Comparison of ENCODE assay signal across 1 cellular context in the genomic region with DNA sequence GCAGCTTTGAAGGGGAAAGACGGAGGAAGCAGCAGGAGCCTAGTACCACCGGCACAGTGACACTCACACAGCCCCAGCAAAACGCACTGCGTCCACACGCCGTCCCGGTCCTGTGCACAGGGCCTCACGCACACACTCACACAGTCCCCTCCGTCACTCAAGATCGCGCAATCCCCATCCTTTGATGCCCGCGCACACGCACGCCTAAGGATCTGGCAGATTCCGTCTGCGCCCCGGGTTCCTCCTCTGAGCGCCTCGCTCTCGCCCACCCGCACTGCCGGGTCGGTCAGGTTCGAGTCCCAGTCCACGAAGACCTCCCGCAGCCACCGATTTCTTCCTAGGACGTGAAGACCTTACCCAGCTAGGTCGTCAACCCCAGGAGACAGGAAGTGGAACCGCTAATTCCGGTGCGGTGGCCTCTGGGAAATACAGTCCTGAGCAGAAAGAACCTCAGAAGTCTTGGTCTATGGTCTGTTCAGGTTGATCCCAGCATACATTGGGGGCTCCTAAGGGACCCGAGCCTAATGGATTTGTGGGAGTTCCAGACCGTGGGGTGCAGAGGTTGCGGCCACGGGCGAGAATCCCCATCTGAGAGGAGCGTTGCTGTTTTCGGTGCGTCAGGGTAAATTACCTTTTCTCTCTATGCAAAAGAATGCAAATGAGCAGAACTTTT.
A peak's percentile ranks its signal among the peaks of the same experiment; 100 is the strongest.
TF ChIP-seq lines count a peak whose summit lies in the region.

A gene (minus strand): TSS at position 400 of the 673 bp plus-strand sequence. CDS start 5,899 bp downstream, outside the sequence.

TF ChIP-seq in K562, 482 proteins besides CTCF, POLR2A, EP300 and RAD21 (continued from another document and continues in another):
- TF ChIP-seq, protein P1, sequence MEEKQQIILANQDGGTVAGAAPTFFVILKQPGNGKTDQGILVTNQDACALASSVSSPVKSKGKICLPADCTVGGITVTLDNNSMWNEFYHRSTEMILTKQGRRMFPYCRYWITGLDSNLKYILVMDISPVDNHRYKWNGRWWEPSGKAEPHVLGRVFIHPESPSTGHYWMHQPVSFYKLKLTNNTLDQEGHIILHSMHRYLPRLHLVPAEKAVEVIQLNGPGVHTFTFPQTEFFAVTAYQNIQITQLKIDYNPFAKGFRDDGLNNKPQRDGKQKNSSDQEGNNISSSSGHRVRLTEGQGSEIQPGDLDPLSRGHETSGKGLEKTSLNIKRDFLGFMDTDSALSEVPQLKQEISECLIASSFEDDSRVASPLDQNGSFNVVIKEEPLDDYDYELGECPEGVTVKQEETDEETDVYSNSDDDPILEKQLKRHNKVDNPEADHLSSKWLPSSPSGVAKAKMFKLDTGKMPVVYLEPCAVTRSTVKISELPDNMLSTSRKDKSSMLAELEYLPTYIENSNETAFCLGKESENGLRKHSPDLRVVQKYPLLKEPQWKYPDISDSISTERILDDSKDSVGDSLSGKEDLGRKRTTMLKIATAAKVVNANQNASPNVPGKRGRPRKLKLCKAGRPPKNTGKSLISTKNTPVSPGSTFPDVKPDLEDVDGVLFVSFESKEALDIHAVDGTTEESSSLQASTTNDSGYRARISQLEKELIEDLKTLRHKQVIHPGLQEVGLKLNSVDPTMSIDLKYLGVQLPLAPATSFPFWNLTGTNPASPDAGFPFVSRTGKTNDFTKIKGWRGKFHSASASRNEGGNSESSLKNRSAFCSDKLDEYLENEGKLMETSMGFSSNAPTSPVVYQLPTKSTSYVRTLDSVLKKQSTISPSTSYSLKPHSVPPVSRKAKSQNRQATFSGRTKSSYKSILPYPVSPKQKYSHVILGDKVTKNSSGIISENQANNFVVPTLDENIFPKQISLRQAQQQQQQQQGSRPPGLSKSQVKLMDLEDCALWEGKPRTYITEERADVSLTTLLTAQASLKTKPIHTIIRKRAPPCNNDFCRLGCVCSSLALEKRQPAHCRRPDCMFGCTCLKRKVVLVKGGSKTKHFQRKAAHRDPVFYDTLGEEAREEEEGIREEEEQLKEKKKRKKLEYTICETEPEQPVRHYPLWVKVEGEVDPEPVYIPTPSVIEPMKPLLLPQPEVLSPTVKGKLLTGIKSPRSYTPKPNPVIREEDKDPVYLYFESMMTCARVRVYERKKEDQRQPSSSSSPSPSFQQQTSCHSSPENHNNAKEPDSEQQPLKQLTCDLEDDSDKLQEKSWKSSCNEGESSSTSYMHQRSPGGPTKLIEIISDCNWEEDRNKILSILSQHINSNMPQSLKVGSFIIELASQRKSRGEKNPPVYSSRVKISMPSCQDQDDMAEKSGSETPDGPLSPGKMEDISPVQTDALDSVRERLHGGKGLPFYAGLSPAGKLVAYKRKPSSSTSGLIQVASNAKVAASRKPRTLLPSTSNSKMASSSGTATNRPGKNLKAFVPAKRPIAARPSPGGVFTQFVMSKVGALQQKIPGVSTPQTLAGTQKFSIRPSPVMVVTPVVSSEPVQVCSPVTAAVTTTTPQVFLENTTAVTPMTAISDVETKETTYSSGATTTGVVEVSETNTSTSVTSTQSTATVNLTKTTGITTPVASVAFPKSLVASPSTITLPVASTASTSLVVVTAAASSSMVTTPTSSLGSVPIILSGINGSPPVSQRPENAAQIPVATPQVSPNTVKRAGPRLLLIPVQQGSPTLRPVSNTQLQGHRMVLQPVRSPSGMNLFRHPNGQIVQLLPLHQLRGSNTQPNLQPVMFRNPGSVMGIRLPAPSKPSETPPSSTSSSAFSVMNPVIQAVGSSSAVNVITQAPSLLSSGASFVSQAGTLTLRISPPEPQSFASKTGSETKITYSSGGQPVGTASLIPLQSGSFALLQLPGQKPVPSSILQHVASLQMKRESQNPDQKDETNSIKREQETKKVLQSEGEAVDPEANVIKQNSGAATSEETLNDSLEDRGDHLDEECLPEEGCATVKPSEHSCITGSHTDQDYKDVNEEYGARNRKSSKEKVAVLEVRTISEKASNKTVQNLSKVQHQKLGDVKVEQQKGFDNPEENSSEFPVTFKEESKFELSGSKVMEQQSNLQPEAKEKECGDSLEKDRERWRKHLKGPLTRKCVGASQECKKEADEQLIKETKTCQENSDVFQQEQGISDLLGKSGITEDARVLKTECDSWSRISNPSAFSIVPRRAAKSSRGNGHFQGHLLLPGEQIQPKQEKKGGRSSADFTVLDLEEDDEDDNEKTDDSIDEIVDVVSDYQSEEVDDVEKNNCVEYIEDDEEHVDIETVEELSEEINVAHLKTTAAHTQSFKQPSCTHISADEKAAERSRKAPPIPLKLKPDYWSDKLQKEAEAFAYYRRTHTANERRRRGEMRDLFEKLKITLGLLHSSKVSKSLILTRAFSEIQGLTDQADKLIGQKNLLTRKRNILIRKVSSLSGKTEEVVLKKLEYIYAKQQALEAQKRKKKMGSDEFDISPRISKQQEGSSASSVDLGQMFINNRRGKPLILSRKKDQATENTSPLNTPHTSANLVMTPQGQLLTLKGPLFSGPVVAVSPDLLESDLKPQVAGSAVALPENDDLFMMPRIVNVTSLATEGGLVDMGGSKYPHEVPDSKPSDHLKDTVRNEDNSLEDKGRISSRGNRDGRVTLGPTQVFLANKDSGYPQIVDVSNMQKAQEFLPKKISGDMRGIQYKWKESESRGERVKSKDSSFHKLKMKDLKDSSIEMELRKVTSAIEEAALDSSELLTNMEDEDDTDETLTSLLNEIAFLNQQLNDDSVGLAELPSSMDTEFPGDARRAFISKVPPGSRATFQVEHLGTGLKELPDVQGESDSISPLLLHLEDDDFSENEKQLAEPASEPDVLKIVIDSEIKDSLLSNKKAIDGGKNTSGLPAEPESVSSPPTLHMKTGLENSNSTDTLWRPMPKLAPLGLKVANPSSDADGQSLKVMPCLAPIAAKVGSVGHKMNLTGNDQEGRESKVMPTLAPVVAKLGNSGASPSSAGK (IDR thresholded peaks at IDR 0.05), result peak; percentile 92
- TF ChIP-seq, protein P2, sequence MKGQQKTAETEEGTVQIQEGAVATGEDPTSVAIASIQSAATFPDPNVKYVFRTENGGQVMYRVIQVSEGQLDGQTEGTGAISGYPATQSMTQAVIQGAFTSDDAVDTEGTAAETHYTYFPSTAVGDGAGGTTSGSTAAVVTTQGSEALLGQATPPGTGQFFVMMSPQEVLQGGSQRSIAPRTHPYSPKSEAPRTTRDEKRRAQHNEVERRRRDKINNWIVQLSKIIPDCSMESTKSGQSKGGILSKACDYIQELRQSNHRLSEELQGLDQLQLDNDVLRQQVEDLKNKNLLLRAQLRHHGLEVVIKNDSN (CRISPR knock-in tag; IDR thresholded peaks at IDR 0.05), result peak; percentile 11; the same call in 1 of the 2 replicates
- TF ChIP-seq, protein P3, sequence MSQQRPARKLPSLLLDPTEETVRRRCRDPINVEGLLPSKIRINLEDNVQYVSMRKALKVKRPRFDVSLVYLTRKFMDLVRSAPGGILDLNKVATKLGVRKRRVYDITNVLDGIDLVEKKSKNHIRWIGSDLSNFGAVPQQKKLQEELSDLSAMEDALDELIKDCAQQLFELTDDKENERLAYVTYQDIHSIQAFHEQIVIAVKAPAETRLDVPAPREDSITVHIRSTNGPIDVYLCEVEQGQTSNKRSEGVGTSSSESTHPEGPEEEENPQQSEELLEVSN (IDR thresholded peaks at IDR 0.05; ENCODE audit: borderline replicate concordance in 1 of 2, extremely low read depth in 1 of 2, insufficient read depth in 1 of 2, insufficient read length in 1 of 2, low read depth in 1 of 2, low read length in 1 of 2, poor library complexity in 1 of 2, severe bottlenecking in 1 of 2), result peak; percentile 51 to 59
- TF ChIP-seq TEAD1 (CRISPR knock-in tag; IDR thresholded peaks at IDR 0.05) (peak in 1 of 2 experiments; percentile 27; a peak in 1 of 4 replicates), POLR2AphosphoS5 (IDR thresholded peaks at IDR 0.05; ENCODE audit: control insufficient read depth, insufficient read depth, low read depth, low read length) (peak; percentile 16; the same call in 1 of the 2 replicates), HEY1 (CRISPR knock-in tag; IDR thresholded peaks at IDR 0.05; ENCODE audit: borderline replicate concordance) (no peak), SMARCA4 (IDR thresholded peaks at IDR 0.05) (no peak), ZZZ3 (IDR thresholded peaks at IDR 0.05) (no peak), TCF3 (CRISPR knock-in tag; IDR thresholded peaks at IDR 0.05) (no peak), RUNX1 (IDR thresholded peaks at IDR 0.05; ENCODE audit: low read depth) (no peak), BRCA1 (IDR thresholded peaks at IDR 0.05) (no peak), BRCA1 (CRISPR knock-in tag; IDR thresholded peaks at IDR 0.05) (no peak), PCBP2 (IDR thresholded peaks at IDR 0.05; ENCODE audit: low read depth, low read length, poor library complexity, severe bottlenecking) (no peak), RNF2 (IDR thresholded peaks at IDR 0.05) (no peak), CEBPG (CRISPR knock-in tag; IDR thresholded peaks at IDR 0.05) (peak; percentile 55; the same call in 1 of the 2 replicates), CEBPG (tag; conservative IDR thresholded peaks at IDR 0.05 in 1 of 2, IDR thresholded peaks at IDR 0.05 in 1 of 2) (no peak), TCFL5 (CRISPR knock-in tag; conservative IDR thresholded peaks at IDR 0.05) (no peak), CBX1 (IDR thresholded peaks at IDR 0.05; ENCODE audit: low read depth) (peak; percentile 51; the same call in 1 of the 2 replicates)
- TF ChIP-seq, protein P4, sequence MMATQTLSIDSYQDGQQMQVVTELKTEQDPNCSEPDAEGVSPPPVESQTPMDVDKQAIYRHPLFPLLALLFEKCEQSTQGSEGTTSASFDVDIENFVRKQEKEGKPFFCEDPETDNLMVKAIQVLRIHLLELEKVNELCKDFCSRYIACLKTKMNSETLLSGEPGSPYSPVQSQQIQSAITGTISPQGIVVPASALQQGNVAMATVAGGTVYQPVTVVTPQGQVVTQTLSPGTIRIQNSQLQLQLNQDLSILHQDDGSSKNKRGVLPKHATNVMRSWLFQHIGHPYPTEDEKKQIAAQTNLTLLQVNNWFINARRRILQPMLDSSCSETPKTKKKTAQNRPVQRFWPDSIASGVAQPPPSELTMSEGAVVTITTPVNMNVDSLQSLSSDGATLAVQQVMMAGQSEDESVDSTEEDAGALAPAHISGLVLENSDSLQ (IDR thresholded peaks at IDR 0.05), result peak; percentile 91
- TF ChIP-seq, protein P5, sequence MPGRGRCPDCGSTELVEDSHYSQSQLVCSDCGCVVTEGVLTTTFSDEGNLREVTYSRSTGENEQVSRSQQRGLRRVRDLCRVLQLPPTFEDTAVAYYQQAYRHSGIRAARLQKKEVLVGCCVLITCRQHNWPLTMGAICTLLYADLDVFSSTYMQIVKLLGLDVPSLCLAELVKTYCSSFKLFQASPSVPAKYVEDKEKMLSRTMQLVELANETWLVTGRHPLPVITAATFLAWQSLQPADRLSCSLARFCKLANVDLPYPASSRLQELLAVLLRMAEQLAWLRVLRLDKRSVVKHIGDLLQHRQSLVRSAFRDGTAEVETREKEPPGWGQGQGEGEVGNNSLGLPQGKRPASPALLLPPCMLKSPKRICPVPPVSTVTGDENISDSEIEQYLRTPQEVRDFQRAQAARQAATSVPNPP (IDR thresholded peaks at IDR 0.05; ENCODE audit: borderline replicate concordance, insufficient read depth, insufficient read length), result no peak
- TF ChIP-seq, protein P6, sequence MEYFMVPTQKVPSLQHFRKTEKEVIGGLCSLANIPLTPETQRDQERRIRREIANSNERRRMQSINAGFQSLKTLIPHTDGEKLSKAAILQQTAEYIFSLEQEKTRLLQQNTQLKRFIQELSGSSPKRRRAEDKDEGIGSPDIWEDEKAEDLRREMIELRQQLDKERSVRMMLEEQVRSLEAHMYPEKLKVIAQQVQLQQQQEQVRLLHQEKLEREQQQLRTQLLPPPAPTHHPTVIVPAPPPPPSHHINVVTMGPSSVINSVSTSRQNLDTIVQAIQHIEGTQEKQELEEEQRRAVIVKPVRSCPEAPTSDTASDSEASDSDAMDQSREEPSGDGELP (CRISPR knock-in tag; IDR thresholded peaks at IDR 0.05; ENCODE audit: borderline replicate concordance), result 0 out of 2 replicates have a peak, but pooled peaks have one; percentile 42
- TF ChIP-seq, protein P7, sequence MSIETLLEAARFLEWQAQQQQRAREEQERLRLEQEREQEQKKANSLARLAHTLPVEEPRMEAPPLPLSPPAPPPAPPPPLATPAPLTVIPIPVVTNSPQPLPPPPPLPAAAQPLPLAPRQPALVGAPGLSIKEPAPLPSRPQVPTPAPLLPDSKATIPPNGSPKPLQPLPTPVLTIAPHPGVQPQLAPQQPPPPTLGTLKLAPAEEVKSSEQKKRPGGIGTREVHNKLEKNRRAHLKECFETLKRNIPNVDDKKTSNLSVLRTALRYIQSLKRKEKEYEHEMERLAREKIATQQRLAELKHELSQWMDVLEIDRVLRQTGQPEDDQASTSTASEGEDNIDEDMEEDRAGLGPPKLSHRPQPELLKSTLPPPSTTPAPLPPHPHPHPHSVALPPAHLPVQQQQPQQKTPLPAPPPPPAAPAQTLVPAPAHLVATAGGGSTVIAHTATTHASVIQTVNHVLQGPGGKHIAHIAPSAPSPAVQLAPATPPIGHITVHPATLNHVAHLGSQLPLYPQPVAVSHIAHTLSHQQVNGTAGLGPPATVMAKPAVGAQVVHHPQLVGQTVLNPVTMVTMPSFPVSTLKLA (conservative IDR thresholded peaks at IDR 0.05), result peak; percentile 31 to 57; a peak in 2 of 4 replicates
- TF ChIP-seq, protein P8, sequence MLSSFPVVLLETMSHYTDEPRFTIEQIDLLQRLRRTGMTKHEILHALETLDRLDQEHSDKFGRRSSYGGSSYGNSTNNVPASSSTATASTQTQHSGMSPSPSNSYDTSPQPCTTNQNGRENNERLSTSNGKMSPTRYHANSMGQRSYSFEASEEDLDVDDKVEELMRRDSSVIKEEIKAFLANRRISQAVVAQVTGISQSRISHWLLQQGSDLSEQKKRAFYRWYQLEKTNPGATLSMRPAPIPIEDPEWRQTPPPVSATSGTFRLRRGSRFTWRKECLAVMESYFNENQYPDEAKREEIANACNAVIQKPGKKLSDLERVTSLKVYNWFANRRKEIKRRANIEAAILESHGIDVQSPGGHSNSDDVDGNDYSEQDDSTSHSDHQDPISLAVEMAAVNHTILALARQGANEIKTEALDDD (IDR thresholded peaks at IDR 0.05), result no peak
- TF ChIP-seq, protein P9, sequence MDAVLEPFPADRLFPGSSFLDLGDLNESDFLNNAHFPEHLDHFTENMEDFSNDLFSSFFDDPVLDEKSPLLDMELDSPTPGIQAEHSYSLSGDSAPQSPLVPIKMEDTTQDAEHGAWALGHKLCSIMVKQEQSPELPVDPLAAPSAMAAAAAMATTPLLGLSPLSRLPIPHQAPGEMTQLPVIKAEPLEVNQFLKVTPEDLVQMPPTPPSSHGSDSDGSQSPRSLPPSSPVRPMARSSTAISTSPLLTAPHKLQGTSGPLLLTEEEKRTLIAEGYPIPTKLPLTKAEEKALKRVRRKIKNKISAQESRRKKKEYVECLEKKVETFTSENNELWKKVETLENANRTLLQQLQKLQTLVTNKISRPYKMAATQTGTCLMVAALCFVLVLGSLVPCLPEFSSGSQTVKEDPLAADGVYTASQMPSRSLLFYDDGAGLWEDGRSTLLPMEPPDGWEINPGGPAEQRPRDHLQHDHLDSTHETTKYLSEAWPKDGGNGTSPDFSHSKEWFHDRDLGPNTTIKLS (IDR thresholded peaks at IDR 0.05; ENCODE audit: borderline replicate concordance, low read depth), result peak; percentile 32; the same call in 1 of the 2 replicates
